ENCODE assay signal across 22 cellular contexts in the genomic region with DNA sequence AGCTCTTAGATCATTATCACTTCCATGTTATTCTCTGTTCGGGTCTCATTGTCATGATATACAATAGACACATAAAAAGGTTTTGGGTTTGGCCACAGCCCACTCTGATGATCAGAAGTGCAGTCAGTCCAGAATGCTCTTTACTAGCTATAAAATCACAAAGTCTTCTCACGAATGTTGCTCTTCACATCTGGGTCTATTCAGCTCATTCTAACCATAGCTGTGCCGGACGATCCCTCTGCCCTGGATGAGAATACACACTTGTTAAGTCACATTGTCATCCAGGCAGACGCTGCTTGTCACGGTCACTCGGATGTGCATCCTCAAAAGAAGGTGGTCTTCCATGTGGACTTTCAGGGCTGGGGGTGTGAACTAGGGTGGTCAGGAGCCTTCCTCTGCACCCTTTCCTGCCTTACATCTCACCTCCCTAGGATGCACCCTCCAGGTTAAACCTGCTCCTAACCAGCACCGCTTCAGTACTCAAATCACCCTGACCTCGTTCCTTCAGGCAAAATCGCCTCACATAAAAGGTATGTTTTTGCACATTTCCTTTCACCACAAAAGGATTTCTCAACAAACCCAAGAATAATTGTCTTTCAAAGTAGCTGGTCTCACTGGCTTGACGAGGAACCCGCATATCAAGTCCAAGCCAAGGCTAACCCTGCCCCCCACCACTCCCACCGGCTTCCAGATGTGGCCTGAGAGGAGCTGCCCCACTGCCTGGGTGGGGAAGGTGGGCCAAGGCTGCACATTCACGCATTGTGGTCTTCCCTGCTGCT. TPM values are rescaled to one million over a fixed set of nuclear protein-coding genes. Genes with fewer than 3 reads are reported as not detected.
DNase-seq lines count a peak whose midpoint lies in the region; ATAC-seq lines count a peak whose summit lies in the region.
"Had no signal": no experiment of that assay in that cellular context is flagged by ENCODE, and none has a peak within 500 bp of the region (broad histone marks: within the 10 kb centered on the region; RNA-seq: fewer than 3 reads in every experiment).

No MANE protein-coding gene starts in this region.

- H3K9me3 Mint-ChIP-seq in central memory CD8-positive, alpha-beta T cell: no peaks in the 10 kb centered on the region
- H3K9me3 Mint-ChIP-seq: activated naive CD4-positive, alpha-beta T cell treated with anti-CD3 and anti-CD28 coated beads, Interleukin-2, amount 50 U/mL, for 72 hours; activated T-helper 1 cell treated with anti-CD3 and anti-CD28 coated beads, Interleukin-12 subunit alpha, Interleukin-12 subunit beta, Interleukin-2, Interleukin-4 antibody, amounts not matched to agents 30 ng/mL and 10 ng/mL and 1 ng/mL, durations not matched to agents 14 hours and 24 hours and 36 hours; HFFc6 had no signal

- peaks cover 24% of the 10 kb centered on the region for H3K4me1 Mint-ChIP-seq in central memory CD8-positive, alpha-beta T cell

- H3K27me3 Mint-ChIP-seq in central memory CD8-positive, alpha-beta T cell: no peaks in the 10 kb centered on the region
- H3K27me3 Mint-ChIP-seq: activated CD4-positive, alpha-beta T cell treated with anti-CD3 and anti-CD28 coated beads for 36 hours had no signal

- DNase-seq in ELR (ENCODE audit: low read depth): peak; percentile 19
- peak; percentile 79 for DNase-seq in RPMI7951 (ENCODE audit: low read depth)
- DNase-seq in central memory CD8-positive, alpha-beta T cell (ENCODE audit: low spot score in 2 of 2): no peak
- peak; percentile 10 for DNase-seq in renal cortical epithelial cell (ENCODE audit: low read depth)
- DNase-seq in stimulated activated naive CD4-positive, alpha-beta T cell treated with Interleukin-2 at 50 U/mL for 16 hours (lab: John Stamatoyannopoulos, UW): no peak
- no peak for DNase-seq in NCI-H146 (lab: John Stamatoyannopoulos, UW)
- DNase-seq: activated CD4-positive, alpha-beta T cell treated with anti-CD3 and anti-CD28 coated beads for 36 hours; brain microvascular endothelial cell; dermis blood vessel endothelial cell; DMS79; foreskin melanocyte; HFFc6; hippocampal formation; NCI-H1417; NCI-H524 treated with DMSO at 0.1 percent for 48 hours; nucleus accumbens; SHP77 had no signal

- H3K36me3 Mint-ChIP-seq in central memory CD8-positive, alpha-beta T cell (ENCODE audit: insufficient read depth): peaks cover 16% of the 10 kb centered on the region

- H3K27ac Mint-ChIP-seq in central memory CD8-positive, alpha-beta T cell (ENCODE audit: low read depth): peak overlapping the region; percentile 46
- H3K27ac Mint-ChIP-seq: activated CD4-positive, alpha-beta T cell treated with anti-CD3 and anti-CD28 coated beads for 36 hours; activated naive CD4-positive, alpha-beta T cell treated with anti-CD3 and anti-CD28 coated beads, Interleukin-2, amount 50 U/mL, for 72 hours; activated T-helper 1 cell treated with anti-CD3 and anti-CD28 coated beads, Interleukin-12 subunit alpha, Interleukin-12 subunit beta, Interleukin-2, Interleukin-4 antibody, amounts not matched to agents 30 ng/mL and 10 ng/mL and 1 ng/mL, durations not matched to agents 14 hours and 24 hours and 36 hours; HFFc6 had no signal

- no peak for ATAC-seq in central memory CD8-positive, alpha-beta T cell (replicated peaks; ENCODE audit: extremely low read depth, poor library complexity, severe bottlenecking)
- no peak for ATAC-seq in GM18519 (IDR thresholded peaks at IDR 0.05; ENCODE audit: low FRiP score, unreplicated experiment)
- ATAC-seq: activated CD4-positive, alpha-beta T cell treated with anti-CD3 and anti-CD28 coated beads for 36 hours; activated naive CD4-positive, alpha-beta T cell treated with anti-CD3 and anti-CD28 coated beads, Interleukin-2, amount 50 U/mL, for 72 hours; HepG2; sciatic nerve had no signal

- H3K4me3 Mint-ChIP-seq in central memory CD8-positive, alpha-beta T cell: no peak overlapping the region
- H3K4me3 Mint-ChIP-seq: activated CD4-positive, alpha-beta T cell treated with anti-CD3 and anti-CD28 coated beads for 36 hours; activated T-helper 1 cell treated with anti-CD3 and anti-CD28 coated beads, Interleukin-12 subunit alpha, Interleukin-12 subunit beta, Interleukin-2, Interleukin-4 antibody, amounts not matched to agents 30 ng/mL and 10 ng/mL and 1 ng/mL, durations not matched to agents 14 hours and 24 hours and 36 hours; HFFc6 had no signal

RNA-seq across cellular contexts. Expression of a gene that starts 21.9 kb away (rescaled TPM):
- total RNA-seq in RPMI7951 (2014; rRNA removed; shearing (Covaris generic)): 57.0 and 70.5 TPM in 2 replicates
- 3.6 and 4.7 TPM in 2 replicates for total RNA-seq in renal cortical epithelial cell

Comparison
In these comparisons a context has a peak if more than half of its experiments do, and no peak if none do; other contexts are left out.
1. DNase-seq: peak in ELR (single experiment), RPMI7951 (single experiment) and renal cortical epithelial cell (single experiment); none in central memory CD8-positive, alpha-beta T cell (0 of 2), stimulated activated naive CD4-positive, alpha-beta T cell treated with Interleukin-2 at 50 U/mL for 16 hours (single experiment) and NCI-H146 (single experiment).
2. RNA of a gene that starts 21.9 kb away (total RNA-seq): 57.0 to 70.5 TPM in RPMI7951; 3.6 to 4.7 TPM in renal cortical epithelial cell; every median in the first group is over 10 times any median in the second.